8 cellular contexts compared by ENCODE assay signal in the genomic region with DNA sequence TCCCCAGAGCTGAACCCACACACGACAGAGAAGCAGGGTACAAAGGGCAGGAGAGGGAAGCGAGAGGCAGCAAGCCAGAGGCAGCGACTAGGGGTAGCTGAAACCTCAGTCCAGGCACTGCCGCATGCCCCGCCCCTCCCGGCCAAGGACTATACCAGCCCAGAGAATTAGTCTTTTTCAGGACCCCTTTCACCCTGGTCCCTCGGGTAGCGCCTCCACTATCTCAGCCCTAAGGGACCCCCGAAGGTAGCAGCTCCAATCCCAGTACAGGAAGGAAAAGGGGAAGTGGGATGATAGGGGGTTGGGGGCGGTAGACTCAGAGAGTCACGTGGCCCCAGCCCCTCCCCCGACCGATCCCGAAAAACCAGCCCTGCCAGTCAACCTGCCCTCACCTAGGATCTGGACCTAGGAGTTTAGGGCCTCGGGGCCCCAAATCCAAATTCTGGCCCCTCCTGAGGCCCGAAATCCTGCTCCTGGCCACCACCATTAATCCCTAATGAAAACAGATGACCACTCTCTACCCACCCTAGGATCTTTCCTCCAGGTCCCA. TPM values are rescaled to one million over a fixed set of nuclear protein-coding genes. Genes with fewer than 3 reads are reported as not detected.
A peak's percentile ranks its signal among the peaks of the same experiment; 100 is the strongest.
DNase-seq lines count a peak whose midpoint lies in the region; ATAC-seq and TF ChIP-seq lines count a peak whose summit lies in the region.

No MANE protein-coding gene starts in this region.

- 13% methylated on average over 16 of the region's 16 CpGs for WGBS in right cardiac atrium

- no peaks in the 10 kb centered on the region for H3K9me3 ChIP-seq in right cardiac atrium (ENCODE audit: control insufficient read depth, low read length)
- H3K9me3 ChIP-seq in gastrocnemius medialis = no peaks in the 10 kb centered on the region

- no peak for DNase-seq in stimulated activated naive CD8-positive, alpha-beta T cell treated with anti-CD3 and anti-CD28 coated beads, Interleukin-15, Interleukin-2, amounts not matched to agents 100 U/mL and 50 U/mL, for 24 hours
- DNase-seq in right cardiac atrium (peak; percentile 44 to 76 (median 74)), gastrocnemius medialis (no peak), NCI-H1694 (lab: John Stamatoyannopoulos, UW) (no peak), KG1 (lab: John Stamatoyannopoulos, UW) (no peak)

- H3K27ac ChIP-seq in right cardiac atrium (ENCODE audit: low read length) (peak overlapping the region; percentile 62), gastrocnemius medialis (peak overlapping the region; percentile 96 to 99 (median 97))

- H3K27me3 Mint-ChIP-seq in stimulated activated naive CD8-positive, alpha-beta T cell treated with anti-CD3 and anti-CD28 coated beads, Interleukin-15, Interleukin-2, amounts not matched to agents 100 ng/mL and 50 ng/mL, for 24 hours = no peaks in the 10 kb centered on the region
- H3K27me3 Mint-ChIP-seq in activated T-helper 17 cell treated with anti-CD3 and anti-CD28 coated beads, Interleukin-2, amount 50 U/mL, for 72 hours = no peaks in the 10 kb centered on the region

- no peak for TF ChIP-seq POLR2A in gastrocnemius medialis (IDR thresholded peaks at IDR 0.05)

- peaks cover 39% of the 10 kb centered on the region for H3K36me3 Mint-ChIP-seq in stimulated activated naive CD8-positive, alpha-beta T cell treated with anti-CD3 and anti-CD28 coated beads, Interleukin-15, Interleukin-2, amounts not matched to agents 100 ng/mL and 50 ng/mL, for 24 hours (ENCODE audit: low read depth)
- peaks cover 72% of the 10 kb centered on the region for H3K36me3 Mint-ChIP-seq in activated T-helper 17 cell treated with anti-CD3 and anti-CD28 coated beads, Interleukin-2, amount 50 U/mL, for 72 hours (ENCODE audit: low read depth)

- H3K4me3 Mint-ChIP-seq in stimulated activated naive CD8-positive, alpha-beta T cell treated with anti-CD3 and anti-CD28 coated beads, Interleukin-15, Interleukin-2, amounts not matched to agents 100 ng/mL and 50 ng/mL, for 24 hours = peak overlapping the region; percentile 98
- H3K4me3 Mint-ChIP-seq in activated T-helper 17 cell treated with anti-CD3 and anti-CD28 coated beads, Interleukin-2, amount 50 U/mL, for 72 hours = peak overlapping the region; percentile 90

- in situ Hi-C loops in gastrocnemius medialis (cut with MboI; ENCODE audit: low sequenced_read_pairs in 4 of 4) = loop anchor here in 1 of 4 donors (25.0 kb wide), 1 partner anchor 1435 kb away; a partner anchor contains a TSS

- H3K4me1 ChIP-seq in right cardiac atrium (ENCODE audit: control insufficient read depth, insufficient read depth, low read length) (no peaks in the 10 kb centered on the region), gastrocnemius medialis (peaks cover 11 to 23% of the 10 kb centered on the region in 2 donors)

- H3K4me3 ChIP-seq in right cardiac atrium (ENCODE audit: low read length) (peak overlapping the region; percentile 68), gastrocnemius medialis (peak overlapping the region; percentile 71 to 86 (median 80))

- TF ChIP-seq CTCF in gastrocnemius medialis (IDR thresholded peaks at IDR 0.05 in 4 of 5, conservative IDR thresholded peaks at IDR 0.05 in 1 of 5) = no peak

- H3K27ac Mint-ChIP-seq in stimulated activated naive CD8-positive, alpha-beta T cell treated with anti-CD3 and anti-CD28 coated beads, Interleukin-15, Interleukin-2, amounts not matched to agents 100 ng/mL and 50 ng/mL, for 24 hours = no peak overlapping the region
- peak overlapping the region; percentile 99 for H3K27ac Mint-ChIP-seq in activated T-helper 17 cell treated with anti-CD3 and anti-CD28 coated beads, Interleukin-2, amount 50 U/mL, for 72 hours

- intact Hi-C loops in right cardiac atrium (cut with DNase I) (no loop called here), gastrocnemius medialis (cut with DNase I; ENCODE audit: low total_unique reads) (no loop called here)

- H3K27me3 ChIP-seq in right cardiac atrium (ENCODE audit: control insufficient read depth, insufficient read depth) = no peaks in the 10 kb centered on the region
- no peaks in the 10 kb centered on the region for H3K27me3 ChIP-seq in gastrocnemius medialis

- ATAC-seq in stimulated activated naive CD8-positive, alpha-beta T cell treated with anti-CD3 and anti-CD28 coated beads, Interleukin-15, Interleukin-2, amounts not matched to agents 100 U/mL and 50 U/mL, for 24 hours = no peak
- ATAC-seq in activated T-helper 17 cell treated with anti-CD3 and anti-CD28 coated beads, Interleukin-2, amount 50 U/mL, for 72 hours (replicated peaks) = no peak
- ATAC-seq in right cardiac atrium (peak; percentile 0 to 1), gastrocnemius medialis (peak in 1 of 2 donors; percentile 0), HG02798 (IDR thresholded peaks at IDR 0.05; ENCODE audit: poor library complexity, unreplicated experiment) (no peak)

- no peaks in the 10 kb centered on the region for H3K9me3 Mint-ChIP-seq in stimulated activated naive CD8-positive, alpha-beta T cell treated with anti-CD3 and anti-CD28 coated beads, Interleukin-15, Interleukin-2, amounts not matched to agents 100 ng/mL and 50 ng/mL, for 24 hours
- H3K9me3 Mint-ChIP-seq in activated T-helper 17 cell treated with anti-CD3 and anti-CD28 coated beads, Interleukin-2, amount 50 U/mL, for 72 hours = no peaks in the 10 kb centered on the region

- peaks cover 38% of the 10 kb centered on the region for H3K4me1 Mint-ChIP-seq in stimulated activated naive CD8-positive, alpha-beta T cell treated with anti-CD3 and anti-CD28 coated beads, Interleukin-15, Interleukin-2, amounts not matched to agents 100 ng/mL and 50 ng/mL, for 24 hours (ENCODE audit: low read depth)
- peaks cover 14% of the 10 kb centered on the region for H3K4me1 Mint-ChIP-seq in activated T-helper 17 cell treated with anti-CD3 and anti-CD28 coated beads, Interleukin-2, amount 50 U/mL, for 72 hours

- peaks cover 0 to 41% of the 10 kb centered on the region in 2 donors for H3K36me3 ChIP-seq in gastrocnemius medialis

RNA-seq across cellular contexts. Expression of a gene that starts 1.3 kb away (rescaled TPM):
- total RNA-seq in activated T-helper 17 cell treated with anti-CD3 and anti-CD28 coated beads, Interleukin-2, amount 50 U/mL, for 72 hours = 10 to 100 TPM; 37.7 to 73.4 TPM
- 10 to 100 TPM; 47.6 to 56.3 (median 54.5) TPM for total RNA-seq in right cardiac atrium
- polyA plus RNA-seq in right cardiac atrium = 40.6 TPM
- 10 to 100 TPM; 39.8 to 52.3 (median 40.8) TPM for total RNA-seq in gastrocnemius medialis

RNA-seq across cellular contexts. Expression of a gene that starts 8.1 kb away (rescaled TPM):
- 10 to 100 TPM; 57.9 to 81.2 TPM for total RNA-seq in activated T-helper 17 cell treated with anti-CD3 and anti-CD28 coated beads, Interleukin-2, amount 50 U/mL, for 72 hours
- 10 to 100 TPM; 44.4 to 60.0 (median 50.1) TPM for total RNA-seq in right cardiac atrium
- polyA plus RNA-seq in right cardiac atrium = 143 TPM
- total RNA-seq in gastrocnemius medialis = 100 to 1,000 TPM in 1 of 4 donors, 10 to 100 TPM in 3; 49.9 to 106 (median 76.8) TPM

RNA-seq across cellular contexts. Expression of a gene that starts 8.4 kb away (rescaled TPM):
- 10 to 100 TPM; 51.2 to 98.7 TPM for total RNA-seq in activated T-helper 17 cell treated with anti-CD3 and anti-CD28 coated beads, Interleukin-2, amount 50 U/mL, for 72 hours
- total RNA-seq in right cardiac atrium = 10 to 100 TPM; 16.3 to 31.1 (median 18.5) TPM
- polyA plus RNA-seq in right cardiac atrium = 15.5 TPM
- total RNA-seq in gastrocnemius medialis = 10 to 100 TPM; 34.5 to 57.3 (median 49.1) TPM

RNA-seq across cellular contexts. Expression of a gene that starts 16.4 kb away (rescaled TPM):
- 100 to 1,000 TPM; 176 to 194 TPM for total RNA-seq in activated T-helper 17 cell treated with anti-CD3 and anti-CD28 coated beads, Interleukin-2, amount 50 U/mL, for 72 hours
- total RNA-seq in right cardiac atrium (10 to 100 TPM; 85.1 to 91.6 (median 87.2) TPM), gastrocnemius medialis (10 to 100 TPM; 15.9 to 42.4 (median 36.5) TPM)
- polyA plus RNA-seq in right cardiac atrium = 35.3 TPM

RNA-seq across cellular contexts. Expression of a gene that starts 20.1 kb away (rescaled TPM):
- total RNA-seq in activated T-helper 17 cell treated with anti-CD3 and anti-CD28 coated beads, Interleukin-2, amount 50 U/mL, for 72 hours = 10 to 100 TPM in 1 of 2 donors, 1 to 10 TPM in 1; 6.9 to 20.0 TPM
- total RNA-seq in right cardiac atrium = 10 to 100 TPM; 12.7 to 18.2 (median 15.5) TPM
- 12.5 TPM for polyA plus RNA-seq in right cardiac atrium
- total RNA-seq in gastrocnemius medialis = 10 to 100 TPM in 3 of 4 donors, 1 to 10 TPM in 1; 9.0 to 19.3 (median 16.3) TPM

Comparison
In these comparisons a context has a peak if more than half of its experiments do, and no peak if none do; other contexts are left out.
1. ATAC-seq: peak in right cardiac atrium (2 of 2); none in stimulated activated naive CD8-positive, alpha-beta T cell treated with anti-CD3 and anti-CD28 coated beads, Interleukin-15, Interleukin-2, amounts not matched to agents 100 U/mL and 50 U/mL, for 24 hours (single experiment), activated T-helper 17 cell treated with anti-CD3 and anti-CD28 coated beads, Interleukin-2, amount 50 U/mL, for 72 hours (single experiment) and HG02798 (single experiment).
2. DNase-seq: peak in right cardiac atrium (3 of 3); none in stimulated activated naive CD8-positive, alpha-beta T cell treated with anti-CD3 and anti-CD28 coated beads, Interleukin-15, Interleukin-2, amounts not matched to agents 100 U/mL and 50 U/mL, for 24 hours (single experiment), gastrocnemius medialis (0 of 2), NCI-H1694 (single experiment) and KG1 (single experiment).